Comparison of ENCODE assay signal across 8 cellular contexts in genomic region chr20:48920527-48921167, GRCh38. TPM values are rescaled to one million over a fixed set of nuclear protein-coding genes. Genes with fewer than 3 reads are reported as not detected.
DNase-seq lines count a peak whose midpoint lies in the region; ATAC-seq and TF ChIP-seq lines count a peak whose summit lies in the region.

No MANE protein-coding gene starts in this region.

- H3K4me3 ChIP-seq in GM12864 (ENCODE audit: low read depth, low read length) (peak overlapping the region; percentile 90), WERI-Rb-1 (ENCODE audit: low read depth, low read length) (peak overlapping the region; percentile 70), fibroblast of villous mesenchyme (ENCODE audit: low read depth, low read length) (peak overlapping the region; percentile 91), gastrocnemius medialis (peak overlapping the region; percentile 80 to 93 (median 88))

- DNase-seq in GM12864 (ENCODE audit: low read depth): no peak
- no peak for DNase-seq in WERI-Rb-1
- no peak for DNase-seq in fibroblast of villous mesenchyme (ENCODE audit: low read depth)
- DNase-seq in gastrocnemius medialis: peak in 1 of 2 donors; percentile 19
- DNase-seq in NCI-H2171 treated with DMSO at 0.1 percent for 48 hours (lab: John Stamatoyannopoulos, UW): no peak
- no peak for DNase-seq in activated CD8-positive, alpha-beta memory T cell treated with anti-CD3 and anti-CD28 coated beads, Interleukin-2, amount 50 U/mL, for 4 hours

- H3K9me3 ChIP-seq in WERI-Rb-1 (ENCODE audit: severe bottlenecking) (no peaks in the 10 kb centered on the region), gastrocnemius medialis (no peaks in the 10 kb centered on the region)

- H3K36me3 ChIP-seq in WERI-Rb-1 (no peaks in the 10 kb centered on the region), gastrocnemius medialis (no peaks in the 10 kb centered on the region)

- TF ChIP-seq CTCF in GM12864 (IDR thresholded peaks at IDR 0.05; ENCODE audit: low read depth, low read length, missing control alignments) (no peak), WERI-Rb-1 (IDR thresholded peaks at IDR 0.05; ENCODE audit: low read depth, low read length) (no peak), fibroblast of villous mesenchyme (IDR thresholded peaks at IDR 0.05; ENCODE audit: insufficient read depth, low read depth, low read length) (no peak), gastrocnemius medialis (IDR thresholded peaks at IDR 0.05 in 4 of 5, conservative IDR thresholded peaks at IDR 0.05 in 1 of 5) (no peak)

- H3K27ac ChIP-seq in WERI-Rb-1: peak overlapping the region; percentile 84
- peak overlapping the region; percentile 92 to 96 (median 94) for H3K27ac ChIP-seq in gastrocnemius medialis

- in situ Hi-C loops in gastrocnemius medialis (cut with MboI; ENCODE audit: low sequenced_read_pairs in 4 of 4): no loop called here

- H3K27me3 ChIP-seq in WERI-Rb-1 (ENCODE audit: insufficient read depth, low read depth, severe bottlenecking): no peaks in the 10 kb centered on the region
- no peaks in the 10 kb centered on the region for H3K27me3 ChIP-seq in gastrocnemius medialis

- TF ChIP-seq POLR2A in gastrocnemius medialis (IDR thresholded peaks at IDR 0.05): no peak

- peaks cover 26 to 35% of the 10 kb centered on the region in 2 donors for H3K4me1 ChIP-seq in gastrocnemius medialis

- ATAC-seq in gastrocnemius medialis (no peak), HG03342 (IDR thresholded peaks at IDR 0.05; ENCODE audit: unreplicated experiment) (no peak), HG03135 (IDR thresholded peaks at IDR 0.05; ENCODE audit: unreplicated experiment) (no peak)

- intact Hi-C loops in gastrocnemius medialis (cut with DNase I; ENCODE audit: low total_unique reads): no loop called here

RNA-seq across cellular contexts. Expression of gene ARFGEF2, which starts 0.9 kb away (rescaled TPM):
- total RNA-seq in fibroblast of villous mesenchyme (41.9 and 47.5 TPM in 2 replicates), gastrocnemius medialis (10 to 100 TPM; 25.6 to 41.0 (median 33.5) TPM)
